Comparison of ENCODE assay signal across 2 cellular contexts in the genomic region with DNA sequence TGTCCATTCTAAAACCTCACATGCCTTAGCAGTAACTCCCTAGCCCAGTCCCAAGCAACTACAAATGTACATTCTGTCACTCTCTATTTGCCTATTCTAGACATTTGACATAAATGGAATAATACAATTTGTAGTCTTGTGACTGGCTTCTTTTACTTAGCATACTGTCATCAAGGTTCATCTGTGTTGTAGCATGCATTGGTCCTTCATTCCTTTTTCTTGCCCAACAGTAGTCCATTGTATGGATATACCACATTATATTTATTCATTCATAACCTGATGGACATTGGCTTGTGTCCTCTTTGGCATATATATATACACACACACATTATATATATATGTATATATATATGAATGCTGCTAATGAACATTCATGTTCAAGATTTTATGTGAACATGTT.
TF ChIP-seq lines count a peak whose summit lies in the region.

No MANE protein-coding gene starts in this region.

TF ChIP-seq in SK-N-SH treated with all-trans-retinoic acid at 6 μM for 48 hours, 23 proteins besides CTCF, POLR2A, EP300 and RAD21:
- TF ChIP-seq, protein P1, sequence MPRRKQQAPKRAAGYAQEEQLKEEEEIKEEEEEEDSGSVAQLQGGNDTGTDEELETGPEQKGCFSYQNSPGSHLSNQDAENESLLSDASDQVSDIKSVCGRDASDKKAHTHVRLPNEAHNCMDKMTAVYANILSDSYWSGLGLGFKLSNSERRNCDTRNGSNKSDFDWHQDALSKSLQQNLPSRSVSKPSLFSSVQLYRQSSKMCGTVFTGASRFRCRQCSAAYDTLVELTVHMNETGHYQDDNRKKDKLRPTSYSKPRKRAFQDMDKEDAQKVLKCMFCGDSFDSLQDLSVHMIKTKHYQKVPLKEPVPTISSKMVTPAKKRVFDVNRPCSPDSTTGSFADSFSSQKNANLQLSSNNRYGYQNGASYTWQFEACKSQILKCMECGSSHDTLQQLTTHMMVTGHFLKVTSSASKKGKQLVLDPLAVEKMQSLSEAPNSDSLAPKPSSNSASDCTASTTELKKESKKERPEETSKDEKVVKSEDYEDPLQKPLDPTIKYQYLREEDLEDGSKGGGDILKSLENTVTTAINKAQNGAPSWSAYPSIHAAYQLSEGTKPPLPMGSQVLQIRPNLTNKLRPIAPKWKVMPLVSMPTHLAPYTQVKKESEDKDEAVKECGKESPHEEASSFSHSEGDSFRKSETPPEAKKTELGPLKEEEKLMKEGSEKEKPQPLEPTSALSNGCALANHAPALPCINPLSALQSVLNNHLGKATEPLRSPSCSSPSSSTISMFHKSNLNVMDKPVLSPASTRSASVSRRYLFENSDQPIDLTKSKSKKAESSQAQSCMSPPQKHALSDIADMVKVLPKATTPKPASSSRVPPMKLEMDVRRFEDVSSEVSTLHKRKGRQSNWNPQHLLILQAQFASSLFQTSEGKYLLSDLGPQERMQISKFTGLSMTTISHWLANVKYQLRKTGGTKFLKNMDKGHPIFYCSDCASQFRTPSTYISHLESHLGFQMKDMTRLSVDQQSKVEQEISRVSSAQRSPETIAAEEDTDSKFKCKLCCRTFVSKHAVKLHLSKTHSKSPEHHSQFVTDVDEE (CRISPR knock-in tag; IDR thresholded peaks at IDR 0.05): no peak
- TF ChIP-seq ZNF8 (CRISPR knock-in tag; IDR thresholded peaks at IDR 0.05): peak; percentile 92

TF ChIP-seq in SK-N-SH, 30 proteins besides CTCF, POLR2A, EP300 and RAD21:
- TF ChIP-seq, protein P2, sequence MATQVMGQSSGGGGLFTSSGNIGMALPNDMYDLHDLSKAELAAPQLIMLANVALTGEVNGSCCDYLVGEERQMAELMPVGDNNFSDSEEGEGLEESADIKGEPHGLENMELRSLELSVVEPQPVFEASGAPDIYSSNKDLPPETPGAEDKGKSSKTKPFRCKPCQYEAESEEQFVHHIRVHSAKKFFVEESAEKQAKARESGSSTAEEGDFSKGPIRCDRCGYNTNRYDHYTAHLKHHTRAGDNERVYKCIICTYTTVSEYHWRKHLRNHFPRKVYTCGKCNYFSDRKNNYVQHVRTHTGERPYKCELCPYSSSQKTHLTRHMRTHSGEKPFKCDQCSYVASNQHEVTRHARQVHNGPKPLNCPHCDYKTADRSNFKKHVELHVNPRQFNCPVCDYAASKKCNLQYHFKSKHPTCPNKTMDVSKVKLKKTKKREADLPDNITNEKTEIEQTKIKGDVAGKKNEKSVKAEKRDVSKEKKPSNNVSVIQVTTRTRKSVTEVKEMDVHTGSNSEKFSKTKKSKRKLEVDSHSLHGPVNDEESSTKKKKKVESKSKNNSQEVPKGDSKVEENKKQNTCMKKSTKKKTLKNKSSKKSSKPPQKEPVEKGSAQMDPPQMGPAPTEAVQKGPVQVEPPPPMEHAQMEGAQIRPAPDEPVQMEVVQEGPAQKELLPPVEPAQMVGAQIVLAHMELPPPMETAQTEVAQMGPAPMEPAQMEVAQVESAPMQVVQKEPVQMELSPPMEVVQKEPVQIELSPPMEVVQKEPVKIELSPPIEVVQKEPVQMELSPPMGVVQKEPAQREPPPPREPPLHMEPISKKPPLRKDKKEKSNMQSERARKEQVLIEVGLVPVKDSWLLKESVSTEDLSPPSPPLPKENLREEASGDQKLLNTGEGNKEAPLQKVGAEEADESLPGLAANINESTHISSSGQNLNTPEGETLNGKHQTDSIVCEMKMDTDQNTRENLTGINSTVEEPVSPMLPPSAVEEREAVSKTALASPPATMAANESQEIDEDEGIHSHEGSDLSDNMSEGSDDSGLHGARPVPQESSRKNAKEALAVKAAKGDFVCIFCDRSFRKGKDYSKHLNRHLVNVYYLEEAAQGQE (IDR thresholded peaks at IDR 0.05; ENCODE audit: low read depth, low read length): no peak
- TF ChIP-seq RFX5 (IDR thresholded peaks at IDR 0.05; ENCODE audit: low read length): no peak
- TF ChIP-seq, protein P3, sequence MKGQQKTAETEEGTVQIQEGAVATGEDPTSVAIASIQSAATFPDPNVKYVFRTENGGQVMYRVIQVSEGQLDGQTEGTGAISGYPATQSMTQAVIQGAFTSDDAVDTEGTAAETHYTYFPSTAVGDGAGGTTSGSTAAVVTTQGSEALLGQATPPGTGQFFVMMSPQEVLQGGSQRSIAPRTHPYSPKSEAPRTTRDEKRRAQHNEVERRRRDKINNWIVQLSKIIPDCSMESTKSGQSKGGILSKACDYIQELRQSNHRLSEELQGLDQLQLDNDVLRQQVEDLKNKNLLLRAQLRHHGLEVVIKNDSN (IDR thresholded peaks at IDR 0.05; ENCODE audit: borderline replicate concordance, low read depth): no peak
